In genomic region chr1:183023146-183023600, GRCh38 we compare ENCODE assay signal across 8 cellular contexts. TPM values are rescaled to one million over a fixed set of nuclear protein-coding genes. Genes with fewer than 3 reads are reported as not detected.
DNase-seq lines count a peak whose midpoint lies in the region; ATAC-seq and TF ChIP-seq lines count a peak whose summit lies in the region.

Gene LAMC1 (plus strand): TSS chr1:183023420. CDS start chr1:183023717, 297 bp downstream.

- CTCF ChIA-PET in activated CD4-positive, alpha-beta T cell treated with anti-CD3 and anti-CD28 coated beads for 36 hours (lab: Charles Lee) = no interaction called here

- no peaks in the 10 kb centered on the region for H3K36me3 Mint-ChIP-seq in activated CD4-positive, alpha-beta T cell treated with anti-CD3 and anti-CD28 coated beads for 36 hours (ENCODE audit: low read depth)
- H3K36me3 Mint-ChIP-seq in dendritic cell treated with granulocyte-macrophage colony-stimulating factor and Interleukin-4, amounts not matched to agents 40 ng/mL and 50 ng/mL, for 4 days (ENCODE audit: low read depth) = no peaks in the 10 kb centered on the region

- intact Hi-C loops in activated CD4-positive, alpha-beta T cell treated with anti-CD3 and anti-CD28 coated beads for 36 hours (cut with DNase I, micrococcal nuclease) = loop anchor here (5.0 to 10.0 kb wide), 5 partner anchors 61 to 612 kb away; partner anchors contain the start of genes ARPC5 (in 1 of the 2), LAMC2 (in 1 of the 2) and SMG7 (in 1 of the 2)
- intact Hi-C loops in dendritic cell treated with granulocyte-macrophage colony-stimulating factor and Interleukin-4, amounts not matched to agents 40 ng/mL and 50 ng/mL, for 4 days (cut with micrococcal nuclease) = no loop called here
- intact Hi-C loops in left colon (cut with DNase I, micrococcal nuclease) = no loop called here

- peak within 1 kb of the TSS; percentile 58 for H3K4me3 Mint-ChIP-seq in activated CD4-positive, alpha-beta T cell treated with anti-CD3 and anti-CD28 coated beads for 36 hours
- peak within 1 kb of the TSS; percentile 75 for H3K4me3 Mint-ChIP-seq in dendritic cell treated with granulocyte-macrophage colony-stimulating factor and Interleukin-4, amounts not matched to agents 40 ng/mL and 50 ng/mL, for 4 days

- no peaks in the 10 kb centered on the region for H3K9me3 ChIP-seq in HAP-1

- in situ Hi-C loops in HAP-1 (cut with MboI; ENCODE audit: low sequenced_read_pairs) = no loop called here

- H3K4me3 ChIP-seq in HAP-1 (peak within 1 kb of the TSS; percentile 67), LNCaP clone FGC (ENCODE audit: low read depth, low read length) (peak within 1 kb of the TSS; percentile 79)

- POLR2A ChIA-PET in activated CD4-positive, alpha-beta T cell treated with anti-CD3 and anti-CD28 coated beads for 36 hours (lab: Charles Lee) = no interaction called here

- peak; percentile 42 for ATAC-seq in activated CD4-positive, alpha-beta T cell treated with anti-CD3 and anti-CD28 coated beads for 36 hours
- ATAC-seq in left colon = peak; percentile 66

- peak within 1 kb of the TSS; percentile 59 for H3K27ac Mint-ChIP-seq in activated CD4-positive, alpha-beta T cell treated with anti-CD3 and anti-CD28 coated beads for 36 hours
- peak within 1 kb of the TSS; percentile 77 for H3K27ac Mint-ChIP-seq in dendritic cell treated with granulocyte-macrophage colony-stimulating factor and Interleukin-4, amounts not matched to agents 40 ng/mL and 50 ng/mL, for 4 days

- H3K4me1 Mint-ChIP-seq in activated CD4-positive, alpha-beta T cell treated with anti-CD3 and anti-CD28 coated beads for 36 hours = peaks cover 10% of the 10 kb centered on the region
- H3K4me1 Mint-ChIP-seq in dendritic cell treated with granulocyte-macrophage colony-stimulating factor and Interleukin-4, amounts not matched to agents 40 ng/mL and 50 ng/mL, for 4 days (ENCODE audit: low read depth) = peaks cover 31% of the 10 kb centered on the region

- peaks cover 50% of the 10 kb centered on the region for H3K27me3 Mint-ChIP-seq in activated CD4-positive, alpha-beta T cell treated with anti-CD3 and anti-CD28 coated beads for 36 hours
- peaks cover 56% of the 10 kb centered on the region for H3K27me3 Mint-ChIP-seq in dendritic cell treated with granulocyte-macrophage colony-stimulating factor and Interleukin-4, amounts not matched to agents 40 ng/mL and 50 ng/mL, for 4 days

- no peaks in the 10 kb centered on the region for H3K9me3 Mint-ChIP-seq in activated CD4-positive, alpha-beta T cell treated with anti-CD3 and anti-CD28 coated beads for 36 hours (ENCODE audit: low read depth)
- no peaks in the 10 kb centered on the region for H3K9me3 Mint-ChIP-seq in dendritic cell treated with granulocyte-macrophage colony-stimulating factor and Interleukin-4, amounts not matched to agents 40 ng/mL and 50 ng/mL, for 4 days

- H3K36me3 ChIP-seq in HAP-1 (replicated peaks) = 0 out of 2 replicates have a peak, but pooled peaks cover 3% of the 10 kb centered on the region

- H3K4me1 ChIP-seq in HAP-1 = peaks cover 47% of the 10 kb centered on the region

- TF ChIP-seq CTCF in LNCaP clone FGC (IDR thresholded peaks at IDR 0.05; ENCODE audit: control insufficient read depth, extremely low read depth, insufficient read depth) = no peak

- DNase-seq in activated CD4-positive, alpha-beta T cell treated with anti-CD3 and anti-CD28 coated beads for 36 hours = peak; percentile 45
- DNase-seq in activated CD4-positive, alpha-beta T cell treated with anti-CD3 and anti-CD28 coated beads, Interleukin-2, amount 50 U/mL, for 4 hours = no peak
- peak; percentile 85 to 94 for DNase-seq in HAP-1 (ENCODE audit: low spot score in 2 of 2)
- DNase-seq in LNCaP clone FGC (ENCODE audit: low read depth) = no peak
- DNase-seq in SW480 (ENCODE audit: low spot score) = peak; percentile 70
- peak; percentile 58 to 66 for DNase-seq in left colon
- DNase-seq in stimulated activated CD8-positive, alpha-beta memory T cell treated with anti-CD3 and anti-CD28 coated beads, Interleukin-12 subunit alpha, Interleukin-12 subunit beta, amount 100 ng/mL, for 4 hours (ENCODE audit: low read depth) = peak; percentile 2

- H3K27me3 ChIP-seq in HAP-1 (ENCODE audit: low read depth) = no peaks in the 10 kb centered on the region

RNA-seq across cellular contexts. Expression of gene LAMC1, which starts in this region (rescaled TPM):
- total RNA-seq in activated CD4-positive, alpha-beta T cell treated with anti-CD3 and anti-CD28 coated beads for 36 hours = under 1 TPM; 0.25 to 0.46 TPM
- total RNA-seq in left colon = 10 to 100 TPM; 32.3 to 54.8 TPM

Comparison
In these comparisons a context has a peak if more than half of its experiments do, and no peak if none do; other contexts are left out.
1. RNA of gene LAMC1 (total RNA-seq): 32.3 to 54.8 TPM in left colon; 0.25 to 0.46 TPM in activated CD4-positive, alpha-beta T cell treated with anti-CD3 and anti-CD28 coated beads for 36 hours; every median in the first group is over 10 times any median in the second.
2. Peak in DNase-seq and ATAC-seq in activated CD4-positive, alpha-beta T cell treated with anti-CD3 and anti-CD28 coated beads for 36 hours; RNA of the gene not detected or under 1 TPM.
3. DNase-seq: peak in HAP-1 (2 of 2), SW480 (single experiment), left colon (2 of 2) and stimulated activated CD8-positive, alpha-beta memory T cell treated with anti-CD3 and anti-CD28 coated beads, Interleukin-12 subunit alpha, Interleukin-12 subunit beta, amount 100 ng/mL, for 4 hours (single experiment); none in activated CD4-positive, alpha-beta T cell treated with anti-CD3 and anti-CD28 coated beads, Interleukin-2, amount 50 U/mL, for 4 hours (0 of 2) and LNCaP clone FGC (single experiment).
4. intact Hi-C loops: an anchor here in activated CD4-positive, alpha-beta T cell treated with anti-CD3 and anti-CD28 coated beads for 36 hours (5.0 to 10.0 kb wide); none called in dendritic cell treated with granulocyte-macrophage colony-stimulating factor and Interleukin-4, amounts not matched to agents 40 ng/mL and 50 ng/mL, for 4 days and left colon.